Comparison of ENCODE assay signal across 16 cellular contexts in the genomic region with DNA sequence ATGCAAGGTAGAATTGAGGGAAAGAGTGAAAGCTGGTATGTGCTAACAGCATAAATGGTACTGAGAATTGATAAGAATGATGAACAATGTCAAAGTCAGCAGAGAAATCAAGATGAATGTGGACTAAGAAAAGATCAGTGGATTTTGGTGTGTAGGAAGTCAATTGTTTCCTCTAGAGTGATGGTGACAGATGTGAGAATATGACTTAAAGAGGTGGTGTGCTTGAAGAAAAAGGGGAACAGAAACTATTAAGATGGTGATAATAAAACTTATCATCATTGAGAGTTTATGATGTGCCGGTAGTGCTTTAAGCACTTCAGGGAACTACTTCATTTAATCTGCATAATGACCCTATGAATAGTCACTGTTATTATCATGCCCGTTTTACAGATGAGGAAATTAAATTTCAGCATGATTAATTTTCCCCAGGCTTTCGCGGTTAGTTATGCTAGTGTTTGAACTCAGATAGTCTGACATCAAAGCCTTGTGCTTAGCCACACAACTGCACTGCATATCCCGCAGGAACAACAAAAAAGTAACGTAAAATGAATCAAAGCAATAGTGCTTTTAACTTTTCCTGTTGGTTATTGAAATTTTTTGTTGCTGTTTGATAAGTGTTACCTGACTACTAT.
A peak's percentile ranks its signal among the peaks of the same experiment; 100 is the strongest.
DNase-seq lines count a peak whose midpoint lies in the region; ATAC-seq lines count a peak whose summit lies in the region.
"Had no signal": no experiment of that assay in that cellular context is flagged by ENCODE, and none has a peak within 500 bp of the region (broad histone marks: within the 10 kb centered on the region; RNA-seq: fewer than 3 reads in every experiment).

No MANE protein-coding gene starts in this region.

- no peaks in the 10 kb centered on the region for H3K36me3 Mint-ChIP-seq in naive B cell
- H3K36me3 Mint-ChIP-seq: brain; CD4-positive, alpha-beta memory T cell had no signal

- H3K27ac Mint-ChIP-seq in naive B cell: no peak overlapping the region
- H3K27ac Mint-ChIP-seq: CD4-positive, alpha-beta memory T cell had no signal

- ATAC-seq in GM18858 (IDR thresholded peaks at IDR 0.05; ENCODE audit: unreplicated experiment) (peak; percentile 94), GM21786 (IDR thresholded peaks at IDR 0.05; ENCODE audit: unreplicated experiment) (peak; percentile 83), HG03469 (IDR thresholded peaks at IDR 0.05; ENCODE audit: unreplicated experiment) (peak; percentile 59), naive B cell (ENCODE audit: low read depth in 2 of 2) (peak; percentile 23 to 45)

- DNase-seq in naive B cell (no peak), activated gamma-delta T cell (lab: John Stamatoyannopoulos, UW) (no peak), COLO829 (ENCODE audit: low spot score) (no peak), mesenteric fat pad (ENCODE audit: low spot score) (no peak)
- DNase-seq: activated CD4-positive, alpha-beta T cell treated with anti-CD3 and anti-CD28 coated beads, Interleukin-2, amount 50 U/mL, for 4 hours; activated effector memory CD4-positive, alpha-beta T cell treated with Interleukin-2 at 50 U/mL for 16 hours; CD4-positive, alpha-beta memory T cell; mesenchymal stem cell; MV-4-11; nucleus accumbens; small intestine; testis had no signal

- H3K9me3 Mint-ChIP-seq in naive B cell: peaks cover 0 to 7% (median 3%) of the 10 kb centered on the region in 7 donors

- no peak overlapping the region for H3K4me3 Mint-ChIP-seq in naive B cell
- H3K4me3 Mint-ChIP-seq: CD4-positive, alpha-beta memory T cell had no signal

- H3K27me3 Mint-ChIP-seq in naive B cell: peaks cover 0 to 11% (median 0%) of the 10 kb centered on the region in 3 donors
- H3K27me3 Mint-ChIP-seq: CD4-positive, alpha-beta memory T cell had no signal

- no peaks in the 10 kb centered on the region for H3K4me1 Mint-ChIP-seq in naive B cell
- H3K4me1 Mint-ChIP-seq: CD4-positive, alpha-beta memory T cell had no signal

Comparison
In these comparisons a context has a peak if more than half of its experiments do, and no peak if none do; other contexts are left out.
1. ATAC-seq: peak in every context shown above with its lines; median percentile 94 in GM18858; 83 in GM21786; 59 in HG03469; 34 in naive B cell.